ENCODE assay signal across 8 cellular contexts in the genomic region with DNA sequence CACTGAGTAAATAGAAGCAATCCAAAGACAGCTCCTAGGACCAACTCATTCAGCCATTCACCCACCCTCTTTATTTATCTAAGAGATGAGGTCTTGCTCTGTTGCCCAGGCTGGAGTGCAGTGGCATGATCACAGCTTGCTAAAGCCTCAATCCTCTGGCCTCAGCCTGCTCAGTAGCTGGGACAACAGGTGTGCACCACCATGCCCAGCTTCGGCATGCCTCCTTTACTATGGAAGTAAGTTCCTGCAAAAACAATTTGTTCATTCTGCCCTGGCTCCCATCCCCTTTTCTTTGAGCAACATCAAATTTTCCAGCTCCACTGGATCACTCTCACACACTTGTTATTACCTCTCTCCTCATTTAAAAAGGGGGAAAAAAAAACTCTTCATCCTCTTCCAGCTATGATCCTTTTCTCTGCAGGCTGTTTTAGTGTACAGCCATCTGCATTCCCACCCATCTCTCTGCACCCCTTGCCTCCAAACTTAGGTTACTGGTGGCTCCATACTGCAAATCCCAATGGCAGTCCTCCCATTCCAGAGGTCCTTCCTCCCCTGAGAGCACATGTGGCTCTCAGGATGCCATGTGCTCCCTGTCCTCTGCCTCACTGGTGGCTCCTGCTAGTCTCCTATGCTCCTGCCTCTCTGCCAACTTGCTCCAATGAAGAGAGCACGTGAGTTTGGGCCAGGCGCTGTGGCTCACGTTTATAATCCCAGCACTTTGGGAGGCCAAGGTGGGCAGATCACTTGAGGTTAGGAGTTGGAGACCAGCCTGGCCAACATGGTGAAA. TPM values are rescaled to one million over a fixed set of nuclear protein-coding genes. Genes with fewer than 3 reads are reported as not detected.
A peak's percentile ranks its signal among the peaks of the same experiment; 100 is the strongest.
DNase-seq lines count a peak whose midpoint lies in the region; ATAC-seq and TF ChIP-seq lines count a peak whose summit lies in the region.
"Had no signal": no experiment of that assay in that cellular context is flagged by ENCODE, and none has a peak within 500 bp of the region (broad histone marks: within the 10 kb centered on the region; RNA-seq: fewer than 3 reads in every experiment).

No MANE protein-coding gene starts in this region.

- intact Hi-C loops in posterior vena cava (cut with DNase I): no loop called here

- H3K27ac Mint-ChIP-seq in CD8-positive, alpha-beta memory T cell: peak overlapping the region in 3 of 8 donors; percentile 46 to 64 (median 49)
- H3K27ac Mint-ChIP-seq in WTC11 (peak overlapping the region; percentile 18), mesothelial cell of epicardium (no peak overlapping the region)

- H3K36me3 ChIP-seq in CD8-positive, alpha-beta memory T cell (ENCODE audit: insufficient read depth, low read length): peaks cover 13% of the 10 kb centered on the region

- DNase-seq in CD8-positive, alpha-beta memory T cell: no peak
- DNase-seq in WTC11 (ENCODE audit: low spot score) (no peak), mesothelial cell of epicardium (ENCODE audit: low spot score in 2 of 2, unreplicated experiment in 2 of 2) (no peak), posterior vena cava (ENCODE audit: low spot score) (no peak), dedifferentiated amniotic fluid mesenchymal stem cell (ENCODE audit: extremely low spot score) (no peak)
- no peak for DNase-seq in activated effector memory CD4-positive, alpha-beta T cell treated with anti-CD3 and anti-CD28 coated beads, Interleukin-2, amount 50 U/mL, for 16 hours
- DNase-seq: body of pancreas; stimulated activated CD4-positive, alpha-beta T cell treated with anti-CD3 and anti-CD28 coated beads, Interleukin-15, amount 100 ng/mL, for 24 hours had no signal

- no peak overlapping the region for H3K27ac ChIP-seq in CD8-positive, alpha-beta memory T cell (ENCODE audit: low read depth, low read length)
- H3K27ac ChIP-seq: body of pancreas had no signal

- ATAC-seq in WTC11: no peak
- ATAC-seq: body of pancreas had no signal

- peaks cover 0 to 47% (median 2%) of the 10 kb centered on the region in 3 donors for H3K36me3 Mint-ChIP-seq in CD8-positive, alpha-beta memory T cell
- H3K36me3 Mint-ChIP-seq in WTC11 (peaks cover 13% of the 10 kb centered on the region), mesothelial cell of epicardium (peaks cover 11% of the 10 kb centered on the region)

- H3K4me1 ChIP-seq in CD8-positive, alpha-beta memory T cell (ENCODE audit: insufficient read depth, low read length): peaks cover 30% of the 10 kb centered on the region

- H3K4me3 Mint-ChIP-seq in CD8-positive, alpha-beta memory T cell: peak overlapping the region in 6 of 7 donors; percentile 16 to 99 (median 68)
- peak overlapping the region; percentile 83 for H3K4me3 Mint-ChIP-seq in WTC11
- H3K4me3 Mint-ChIP-seq in mesothelial cell of epicardium: peak overlapping the region; percentile 93

- peaks cover 36 to 55% (median 37%) of the 10 kb centered on the region in 3 donors for H3K4me1 Mint-ChIP-seq in CD8-positive, alpha-beta memory T cell
- H3K4me1 Mint-ChIP-seq in WTC11 (peaks cover 16% of the 10 kb centered on the region), mesothelial cell of epicardium (peaks cover 24% of the 10 kb centered on the region)

- no peak for TF ChIP-seq CTCF in WTC11 (IDR thresholded peaks at IDR 0.05)
- no peak for TF ChIP-seq CTCF in mesothelial cell of epicardium (IDR thresholded peaks at IDR 0.05; ENCODE audit: unreplicated experiment)

- no peaks in the 10 kb centered on the region for H3K9me3 Mint-ChIP-seq in CD8-positive, alpha-beta memory T cell
- H3K9me3 Mint-ChIP-seq in WTC11 (no peaks in the 10 kb centered on the region), mesothelial cell of epicardium (no peaks in the 10 kb centered on the region)

- H3K27me3 ChIP-seq in CD8-positive, alpha-beta memory T cell (ENCODE audit: insufficient read depth, low read length, poor library complexity, severe bottlenecking): no peaks in the 10 kb centered on the region
- H3K27me3 ChIP-seq: body of pancreas had no signal

- CTCF ChIA-PET in CD8-positive, alpha-beta memory T cell (lab: Charles Lee): interaction anchor here (0.6 to 3.4 kb wide), 3 partner anchors 20 to 74 kb away, joined by 3 to 14 read pairs (median 3); no protein-coding TSS in a partner anchor
- CTCF ChIA-PET in WTC11 (lab: Charles Lee): interaction anchor here (0.6 to 0.9 kb wide), 3 partner anchors 86 to 195 kb away, joined by 3 read pairs; no protein-coding TSS in a partner anchor

- H3K9me3 ChIP-seq in CD8-positive, alpha-beta memory T cell (ENCODE audit: low read length): no peaks in the 10 kb centered on the region
- H3K9me3 ChIP-seq: body of pancreas had no signal

- H3K4me3 ChIP-seq in CD8-positive, alpha-beta memory T cell (ENCODE audit: low read length): no peak overlapping the region
- H3K4me3 ChIP-seq: body of pancreas had no signal

- POLR2A ChIA-PET in CD8-positive, alpha-beta memory T cell (lab: Charles Lee): interaction anchor here (0.6 kb wide), 1 partner anchor 829 kb away, joined by 11 read pairs; no protein-coding TSS in a partner anchor
- POLR2A ChIA-PET in WTC11 (lab: Charles Lee): no interaction called here

- peaks cover 0 to 3% of the 10 kb centered on the region in 2 donors for H3K27me3 Mint-ChIP-seq in CD8-positive, alpha-beta memory T cell
- peaks cover 2% of the 10 kb centered on the region; the same call in 1 of the 2 replicates for H3K27me3 Mint-ChIP-seq in WTC11 (ENCODE audit: low read depth)
- H3K27me3 Mint-ChIP-seq in mesothelial cell of epicardium (ENCODE audit: low read depth): no peaks in the 10 kb centered on the region

TF ChIP-seq in WTC11, 78 proteins besides CTCF, POLR2A, EP300 and RAD21 (continues in another document):
- TF ChIP-seq, protein P1, sequence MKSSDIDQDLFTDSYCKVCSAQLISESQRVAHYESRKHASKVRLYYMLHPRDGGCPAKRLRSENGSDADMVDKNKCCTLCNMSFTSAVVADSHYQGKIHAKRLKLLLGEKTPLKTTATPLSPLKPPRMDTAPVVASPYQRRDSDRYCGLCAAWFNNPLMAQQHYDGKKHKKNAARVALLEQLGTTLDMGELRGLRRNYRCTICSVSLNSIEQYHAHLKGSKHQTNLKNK (CRISPR knock-in tag; IDR thresholded peaks at IDR 0.05): no peak
- TF ChIP-seq, protein P2, sequence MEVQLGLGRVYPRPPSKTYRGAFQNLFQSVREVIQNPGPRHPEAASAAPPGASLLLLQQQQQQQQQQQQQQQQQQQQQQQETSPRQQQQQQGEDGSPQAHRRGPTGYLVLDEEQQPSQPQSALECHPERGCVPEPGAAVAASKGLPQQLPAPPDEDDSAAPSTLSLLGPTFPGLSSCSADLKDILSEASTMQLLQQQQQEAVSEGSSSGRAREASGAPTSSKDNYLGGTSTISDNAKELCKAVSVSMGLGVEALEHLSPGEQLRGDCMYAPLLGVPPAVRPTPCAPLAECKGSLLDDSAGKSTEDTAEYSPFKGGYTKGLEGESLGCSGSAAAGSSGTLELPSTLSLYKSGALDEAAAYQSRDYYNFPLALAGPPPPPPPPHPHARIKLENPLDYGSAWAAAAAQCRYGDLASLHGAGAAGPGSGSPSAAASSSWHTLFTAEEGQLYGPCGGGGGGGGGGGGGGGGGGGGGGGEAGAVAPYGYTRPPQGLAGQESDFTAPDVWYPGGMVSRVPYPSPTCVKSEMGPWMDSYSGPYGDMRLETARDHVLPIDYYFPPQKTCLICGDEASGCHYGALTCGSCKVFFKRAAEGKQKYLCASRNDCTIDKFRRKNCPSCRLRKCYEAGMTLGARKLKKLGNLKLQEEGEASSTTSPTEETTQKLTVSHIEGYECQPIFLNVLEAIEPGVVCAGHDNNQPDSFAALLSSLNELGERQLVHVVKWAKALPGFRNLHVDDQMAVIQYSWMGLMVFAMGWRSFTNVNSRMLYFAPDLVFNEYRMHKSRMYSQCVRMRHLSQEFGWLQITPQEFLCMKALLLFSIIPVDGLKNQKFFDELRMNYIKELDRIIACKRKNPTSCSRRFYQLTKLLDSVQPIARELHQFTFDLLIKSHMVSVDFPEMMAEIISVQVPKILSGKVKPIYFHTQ (CRISPR knock-in tag; IDR thresholded peaks at IDR 0.05): no peak
- TF ChIP-seq ZNF219 (CRISPR knock-in tag; IDR thresholded peaks at IDR 0.05; ENCODE audit: borderline replicate concordance): no peak
- TF ChIP-seq, protein P3, sequence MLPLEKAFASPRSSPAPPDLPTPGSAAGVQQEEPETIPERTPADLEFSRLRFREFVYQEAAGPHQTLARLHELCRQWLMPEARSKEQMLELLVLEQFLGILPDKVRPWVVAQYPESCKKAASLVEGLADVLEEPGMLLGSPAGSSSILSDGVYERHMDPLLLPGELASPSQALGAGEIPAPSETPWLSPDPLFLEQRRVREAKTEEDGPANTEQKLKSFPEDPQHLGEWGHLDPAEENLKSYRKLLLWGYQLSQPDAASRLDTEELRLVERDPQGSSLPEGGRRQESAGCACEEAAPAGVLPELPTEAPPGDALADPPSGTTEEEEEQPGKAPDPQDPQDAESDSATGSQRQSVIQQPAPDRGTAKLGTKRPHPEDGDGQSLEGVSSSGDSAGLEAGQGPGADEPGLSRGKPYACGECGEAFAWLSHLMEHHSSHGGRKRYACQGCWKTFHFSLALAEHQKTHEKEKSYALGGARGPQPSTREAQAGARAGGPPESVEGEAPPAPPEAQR (CRISPR knock-in tag; IDR thresholded peaks at IDR 0.05): no peak
- no peak for TF ChIP-seq HMGA2 (CRISPR knock-in tag; IDR thresholded peaks at IDR 0.05)
- no peak for TF ChIP-seq NR2C2 (CRISPR knock-in tag; IDR thresholded peaks at IDR 0.05)
- no peak for TF ChIP-seq CBFB (CRISPR knock-in tag; IDR thresholded peaks at IDR 0.05; ENCODE audit: low read depth)

RNA-seq across cellular contexts. Expression of a gene that starts 2.2 kb away (rescaled TPM):
- 10 to 100 TPM; 61.7 to 62.7 TPM for total RNA-seq in CD8-positive, alpha-beta memory T cell
- polyA plus RNA-seq in CD8-positive, alpha-beta memory T cell: 91.7 TPM
- total RNA-seq in WTC11 (2021) (70.9 to 86.0 TPM (median 73.4 TPM) in 3 replicates), mesothelial cell of epicardium (41.3 to 47.1 TPM (median 46.0 TPM) in 3 replicates), posterior vena cava (10 to 100 TPM; 23.2 to 36.9 TPM)

RNA-seq across cellular contexts. Expression of a gene that starts 18.2 kb away (rescaled TPM):
- not detected for total RNA-seq in CD8-positive, alpha-beta memory T cell
- polyA plus RNA-seq in CD8-positive, alpha-beta memory T cell: not detected
- total RNA-seq in WTC11 (2021): 16.0 to 18.0 TPM (median 17.4 TPM) in 3 replicates
- 27.7 to 30.1 TPM (median 29.6 TPM) in 3 replicates for total RNA-seq in mesothelial cell of epicardium
- 1,000 to 10,000 TPM; 1,163 to 1,588 TPM for total RNA-seq in posterior vena cava

RNA-seq across cellular contexts. Expression of a gene that starts 20.6 kb away (rescaled TPM):
- total RNA-seq in CD8-positive, alpha-beta memory T cell: 1 to 10 TPM; 5.7 TPM
- 11.8 TPM for polyA plus RNA-seq in CD8-positive, alpha-beta memory T cell
- total RNA-seq in WTC11 (2021) (8.6 to 14.3 TPM (median 11.8 TPM) in 3 replicates), mesothelial cell of epicardium (3.9 to 4.2 TPM (median 3.9 TPM) in 3 replicates), posterior vena cava (1 to 10 TPM; 5.5 to 8.4 TPM)

RNA-seq across cellular contexts. Expression of a gene that starts 27.9 kb away (rescaled TPM):
- 10 to 100 TPM; 59.6 to 61.0 TPM for total RNA-seq in CD8-positive, alpha-beta memory T cell
- polyA plus RNA-seq in CD8-positive, alpha-beta memory T cell: 31.4 TPM
- 56.4 to 64.1 TPM (median 61.7 TPM) in 3 replicates for total RNA-seq in WTC11 (2021)
- total RNA-seq in mesothelial cell of epicardium: 32.1 to 34.4 TPM (median 32.2 TPM) in 3 replicates
- 10 to 100 TPM; 27.9 TPM for total RNA-seq in posterior vena cava

RNA-seq across cellular contexts. Expression of a gene that starts 40.5 kb away (rescaled TPM):
- 1 to 10 TPM; 5.7 to 6.2 TPM for total RNA-seq in CD8-positive, alpha-beta memory T cell
- polyA plus RNA-seq in CD8-positive, alpha-beta memory T cell: 6.2 TPM
- total RNA-seq in WTC11 (2021) (12.6 to 13.2 TPM (median 12.7 TPM) in 3 replicates), mesothelial cell of epicardium (28.6 to 29.9 TPM (median 29.8 TPM) in 3 replicates), posterior vena cava (1 to 10 TPM; 8.5 to 8.8 TPM)

Comparison
In these comparisons a context has a peak if more than half of its experiments do, and no peak if none do; other contexts are left out.
1. RNA of a gene that starts 18.2 kb away (total RNA-seq): 1,163 to 1,588 TPM in posterior vena cava; 27.7 to 30.1 TPM in mesothelial cell of epicardium, 16.0 to 18.0 TPM in WTC11 and not detected in CD8-positive, alpha-beta memory T cell; every median in the first group is over 10 times any median in the second.
2. Peak in every context shown above with its lines, with median percentiles within 50 percentile points of each other: H3K4me3 Mint-ChIP-seq.